Comparison of ENCODE assay signal across 1 cellular context in the genomic region with DNA sequence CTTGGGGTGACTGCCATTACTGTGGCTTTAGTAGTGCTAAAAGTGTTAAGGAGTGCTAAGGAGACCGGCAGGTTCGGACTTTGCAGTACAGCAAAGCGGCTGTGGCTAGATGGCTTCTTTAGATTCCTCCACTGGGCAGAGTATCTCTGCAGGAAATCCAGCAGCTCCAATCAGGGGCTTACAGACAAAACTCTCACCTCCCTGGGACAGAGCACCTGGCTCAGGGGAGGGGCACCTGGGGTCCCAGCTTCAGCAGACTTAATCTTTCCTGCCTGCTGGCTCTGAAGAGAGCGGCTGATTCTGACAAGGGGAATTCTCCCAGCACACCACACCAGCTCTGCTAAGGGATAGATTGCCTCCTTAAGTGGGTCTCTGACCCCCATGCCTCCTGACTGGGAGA.
TF ChIP-seq lines count a peak whose summit lies in the region.

No MANE protein-coding gene starts in this region.

TF ChIP-seq in GM23338, 12 proteins besides CTCF, POLR2A, EP300 and RAD21 (continued from another document):
- TF ChIP-seq, protein P1, sequence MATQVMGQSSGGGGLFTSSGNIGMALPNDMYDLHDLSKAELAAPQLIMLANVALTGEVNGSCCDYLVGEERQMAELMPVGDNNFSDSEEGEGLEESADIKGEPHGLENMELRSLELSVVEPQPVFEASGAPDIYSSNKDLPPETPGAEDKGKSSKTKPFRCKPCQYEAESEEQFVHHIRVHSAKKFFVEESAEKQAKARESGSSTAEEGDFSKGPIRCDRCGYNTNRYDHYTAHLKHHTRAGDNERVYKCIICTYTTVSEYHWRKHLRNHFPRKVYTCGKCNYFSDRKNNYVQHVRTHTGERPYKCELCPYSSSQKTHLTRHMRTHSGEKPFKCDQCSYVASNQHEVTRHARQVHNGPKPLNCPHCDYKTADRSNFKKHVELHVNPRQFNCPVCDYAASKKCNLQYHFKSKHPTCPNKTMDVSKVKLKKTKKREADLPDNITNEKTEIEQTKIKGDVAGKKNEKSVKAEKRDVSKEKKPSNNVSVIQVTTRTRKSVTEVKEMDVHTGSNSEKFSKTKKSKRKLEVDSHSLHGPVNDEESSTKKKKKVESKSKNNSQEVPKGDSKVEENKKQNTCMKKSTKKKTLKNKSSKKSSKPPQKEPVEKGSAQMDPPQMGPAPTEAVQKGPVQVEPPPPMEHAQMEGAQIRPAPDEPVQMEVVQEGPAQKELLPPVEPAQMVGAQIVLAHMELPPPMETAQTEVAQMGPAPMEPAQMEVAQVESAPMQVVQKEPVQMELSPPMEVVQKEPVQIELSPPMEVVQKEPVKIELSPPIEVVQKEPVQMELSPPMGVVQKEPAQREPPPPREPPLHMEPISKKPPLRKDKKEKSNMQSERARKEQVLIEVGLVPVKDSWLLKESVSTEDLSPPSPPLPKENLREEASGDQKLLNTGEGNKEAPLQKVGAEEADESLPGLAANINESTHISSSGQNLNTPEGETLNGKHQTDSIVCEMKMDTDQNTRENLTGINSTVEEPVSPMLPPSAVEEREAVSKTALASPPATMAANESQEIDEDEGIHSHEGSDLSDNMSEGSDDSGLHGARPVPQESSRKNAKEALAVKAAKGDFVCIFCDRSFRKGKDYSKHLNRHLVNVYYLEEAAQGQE (IDR thresholded peaks at IDR 0.05; ENCODE audit: unreplicated experiment), result no peak
- TF ChIP-seq, protein P2, sequence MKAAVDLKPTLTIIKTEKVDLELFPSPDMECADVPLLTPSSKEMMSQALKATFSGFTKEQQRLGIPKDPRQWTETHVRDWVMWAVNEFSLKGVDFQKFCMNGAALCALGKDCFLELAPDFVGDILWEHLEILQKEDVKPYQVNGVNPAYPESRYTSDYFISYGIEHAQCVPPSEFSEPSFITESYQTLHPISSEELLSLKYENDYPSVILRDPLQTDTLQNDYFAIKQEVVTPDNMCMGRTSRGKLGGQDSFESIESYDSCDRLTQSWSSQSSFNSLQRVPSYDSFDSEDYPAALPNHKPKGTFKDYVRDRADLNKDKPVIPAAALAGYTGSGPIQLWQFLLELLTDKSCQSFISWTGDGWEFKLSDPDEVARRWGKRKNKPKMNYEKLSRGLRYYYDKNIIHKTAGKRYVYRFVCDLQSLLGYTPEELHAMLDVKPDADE (IDR thresholded peaks at IDR 0.05), result no peak
- TF ChIP-seq, protein P3, sequence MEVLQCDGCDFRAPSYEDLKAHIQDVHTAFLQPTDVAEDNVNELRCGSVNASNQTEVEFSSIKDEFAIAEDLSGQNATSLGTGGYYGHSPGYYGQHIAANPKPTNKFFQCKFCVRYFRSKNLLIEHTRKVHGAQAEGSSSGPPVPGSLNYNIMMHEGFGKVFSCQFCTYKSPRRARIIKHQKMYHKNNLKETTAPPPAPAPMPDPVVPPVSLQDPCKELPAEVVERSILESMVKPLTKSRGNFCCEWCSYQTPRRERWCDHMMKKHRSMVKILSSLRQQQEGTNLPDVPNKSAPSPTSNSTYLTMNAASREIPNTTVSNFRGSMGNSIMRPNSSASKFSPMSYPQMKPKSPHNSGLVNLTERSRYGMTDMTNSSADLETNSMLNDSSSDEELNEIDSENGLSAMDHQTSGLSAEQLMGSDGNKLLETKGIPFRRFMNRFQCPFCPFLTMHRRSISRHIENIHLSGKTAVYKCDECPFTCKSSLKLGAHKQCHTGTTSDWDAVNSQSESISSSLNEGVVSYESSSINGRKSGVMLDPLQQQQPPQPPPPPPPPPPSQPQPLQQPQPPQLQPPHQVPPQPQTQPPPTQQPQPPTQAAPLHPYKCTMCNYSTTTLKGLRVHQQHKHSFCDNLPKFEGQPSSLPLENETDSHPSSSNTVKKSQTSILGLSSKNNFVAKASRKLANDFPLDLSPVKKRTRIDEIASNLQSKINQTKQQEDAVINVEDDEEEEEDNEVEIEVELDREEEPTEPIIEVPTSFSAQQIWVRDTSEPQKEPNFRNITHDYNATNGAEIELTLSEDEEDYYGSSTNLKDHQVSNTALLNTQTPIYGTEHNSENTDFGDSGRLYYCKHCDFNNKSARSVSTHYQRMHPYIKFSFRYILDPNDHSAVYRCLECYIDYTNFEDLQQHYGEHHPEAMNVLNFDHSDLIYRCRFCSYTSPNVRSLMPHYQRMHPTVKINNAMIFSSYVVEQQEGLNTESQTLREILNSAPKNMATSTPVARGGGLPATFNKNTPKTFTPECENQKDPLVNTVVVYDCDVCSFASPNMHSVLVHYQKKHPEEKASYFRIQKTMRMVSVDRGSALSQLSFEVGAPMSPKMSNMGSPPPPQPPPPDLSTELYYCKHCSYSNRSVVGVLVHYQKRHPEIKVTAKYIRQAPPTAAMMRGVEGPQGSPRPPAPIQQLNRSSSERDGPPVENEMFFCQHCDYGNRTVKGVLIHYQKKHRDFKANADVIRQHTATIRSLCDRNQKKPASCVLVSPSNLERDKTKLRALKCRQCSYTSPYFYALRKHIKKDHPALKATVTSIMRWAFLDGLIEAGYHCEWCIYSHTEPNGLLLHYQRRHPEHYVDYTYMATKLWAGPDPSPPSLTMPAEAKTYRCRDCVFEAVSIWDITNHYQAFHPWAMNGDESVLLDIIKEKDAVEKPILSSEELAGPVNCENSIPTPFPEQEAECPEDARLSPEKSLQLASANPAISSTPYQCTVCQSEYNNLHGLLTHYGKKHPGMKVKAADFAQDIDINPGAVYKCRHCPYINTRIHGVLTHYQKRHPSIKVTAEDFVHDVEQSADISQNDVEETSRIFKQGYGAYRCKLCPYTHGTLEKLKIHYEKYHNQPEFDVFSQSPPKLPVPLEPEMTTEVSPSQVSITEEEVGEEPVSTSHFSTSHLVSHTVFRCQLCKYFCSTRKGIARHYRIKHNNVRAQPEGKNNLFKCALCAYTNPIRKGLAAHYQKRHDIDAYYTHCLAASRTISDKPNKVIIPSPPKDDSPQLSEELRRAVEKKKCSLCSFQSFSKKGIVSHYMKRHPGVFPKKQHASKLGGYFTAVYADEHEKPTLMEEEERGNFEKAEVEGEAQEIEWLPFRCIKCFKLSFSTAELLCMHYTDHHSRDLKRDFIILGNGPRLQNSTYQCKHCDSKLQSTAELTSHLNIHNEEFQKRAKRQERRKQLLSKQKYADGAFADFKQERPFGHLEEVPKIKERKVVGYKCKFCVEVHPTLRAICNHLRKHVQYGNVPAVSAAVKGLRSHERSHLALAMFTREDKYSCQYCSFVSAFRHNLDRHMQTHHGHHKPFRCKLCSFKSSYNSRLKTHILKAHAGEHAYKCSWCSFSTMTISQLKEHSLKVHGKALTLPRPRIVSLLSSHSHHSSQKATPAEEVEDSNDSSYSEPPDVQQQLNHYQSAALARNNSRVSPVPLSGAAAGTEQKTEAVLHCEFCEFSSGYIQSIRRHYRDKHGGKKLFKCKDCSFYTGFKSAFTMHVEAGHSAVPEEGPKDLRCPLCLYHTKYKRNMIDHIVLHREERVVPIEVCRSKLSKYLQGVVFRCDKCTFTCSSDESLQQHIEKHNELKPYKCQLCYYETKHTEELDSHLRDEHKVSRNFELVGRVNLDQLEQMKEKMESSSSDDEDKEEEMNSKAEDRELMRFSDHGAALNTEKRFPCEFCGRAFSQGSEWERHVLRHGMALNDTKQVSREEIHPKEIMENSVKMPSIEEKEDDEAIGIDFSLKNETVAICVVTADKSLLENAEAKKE (CRISPR knock-in tag; IDR thresholded peaks at IDR 0.05), result no peak
- TF ChIP-seq POLR2AphosphoS5 (IDR thresholded peaks at IDR 0.05; ENCODE audit: low read depth), result no peak
- no peak for TF ChIP-seq NANOG (IDR thresholded peaks at IDR 0.05; ENCODE audit: borderline replicate concordance)
TF ChIP-seq in GM23338: peak in this region for 0.
